7 cellular contexts compared by ENCODE assay signal in genomic region chr10:83917519-83918506, GRCh38.
A peak's percentile ranks its signal among the peaks of the same experiment; 100 is the strongest.
DNase-seq lines count a peak whose midpoint lies in the region; ATAC-seq and TF ChIP-seq lines count a peak whose summit lies in the region.

No MANE protein-coding gene starts in this region.

- 18% methylated on average over 14 of the region's 17 CpGs for WGBS in right lobe of liver (ENCODE audit: insufficient coverage, low coverage, low lambda C conversion rate, missing lambda C conversion rate)

- no peak for TF ChIP-seq POLR2A in right lobe of liver (IDR thresholded peaks at IDR 0.05)

- TF ChIP-seq CTCF in right lobe of liver (IDR thresholded peaks at IDR 0.05), result peak in 2 of 4 donors; percentile 16 to 33

- H3K27me3 ChIP-seq in right lobe of liver, result no peaks in the 10 kb centered on the region

- H3K4me1 ChIP-seq in right lobe of liver, result no peaks in the 10 kb centered on the region

- H3K27ac ChIP-seq in right lobe of liver, result no peak overlapping the region

- H3K36me3 ChIP-seq in right lobe of liver, result no peaks in the 10 kb centered on the region

- ATAC-seq in GM19043 (IDR thresholded peaks at IDR 0.05; ENCODE audit: low read depth, unreplicated experiment) (peak; percentile 55), HG02870 (IDR thresholded peaks at IDR 0.05; ENCODE audit: unreplicated experiment) (peak; percentile 87), right lobe of liver (peak; percentile 41 to 65 (median 47))

- DNase-seq in RPMI8226, result peak; percentile 12
- DNase-seq in right lobe of liver, result no peak
- no peak for DNase-seq in DMS114 treated with DMSO at 0.1 percent for 48 hours (lab: John Stamatoyannopoulos, UW; ENCODE audit: unreplicated experiment)
- no peak for DNase-seq in stimulated activated CD4-positive, alpha-beta T cell treated with anti-CD3 and anti-CD28 coated beads, Interleukin-2, amount 100 ng/mL, for 48 hours
- DNase-seq in activated CD4-positive, CD25-positive, alpha-beta regulatory T cell treated with anti-CD3 and anti-CD28 coated beads, Interleukin-2, amount 50 U/mL, for 72 hours, result no peak

- intact Hi-C loops in right lobe of liver (cut with DNase I), result no loop called here

- no peak overlapping the region for H3K4me3 ChIP-seq in right lobe of liver

- no peaks in the 10 kb centered on the region for H3K9me3 ChIP-seq in right lobe of liver
